ENCODE assay signal across 21 cellular contexts in genomic region chr10:57706576-57707299, GRCh38.
DNase-seq lines count a peak whose midpoint lies in the region; ATAC-seq and TF ChIP-seq lines count a peak whose summit lies in the region.
"Had no signal": no experiment of that assay in that cellular context is flagged by ENCODE, and none has a peak within 500 bp of the region (broad histone marks: within the 10 kb centered on the region; RNA-seq: fewer than 3 reads in every experiment).

No MANE protein-coding gene starts in this region.

- no peaks in the 10 kb centered on the region for H3F3A ChIP-seq in GM23338 (replicated peaks; ENCODE audit: low read depth)

- no peak overlapping the region; the same call in 1 of the 2 replicates for H3K27ac Mint-ChIP-seq in GM23338
- H3K27ac Mint-ChIP-seq: CD4-positive, CD25-positive, alpha-beta regulatory T cell; CD8-positive, alpha-beta memory T cell; IgD-negative memory B cell had no signal

- no peak overlapping the region; the same call in 2 of the 3 replicates for H3K4me3 Mint-ChIP-seq in GM23338
- H3K4me3 Mint-ChIP-seq: CD4-positive, CD25-positive, alpha-beta regulatory T cell; CD8-positive, alpha-beta memory T cell; IgD-negative memory B cell had no signal

- peak overlapping the region; percentile 42 for H3K4me2 ChIP-seq in GM23338

- peak; percentile 94 for ATAC-seq in GM23338
- ATAC-seq: GM12878, HepG2 had no signal

- peaks cover 24% of the 10 kb centered on the region; the same call in 2 of the 3 replicates for H3K4me1 Mint-ChIP-seq in GM23338
- H3K4me1 Mint-ChIP-seq: CD4-positive, CD25-positive, alpha-beta regulatory T cell; CD8-positive, alpha-beta memory T cell; IgD-negative memory B cell had no signal

- no peak overlapping the region for H2AFZ ChIP-seq in GM23338
- H2AFZ ChIP-seq: GM23248 had no signal

- no peaks in the 10 kb centered on the region for H3K9me3 Mint-ChIP-seq in GM23338

- no peaks in the 10 kb centered on the region for H3K79me2 ChIP-seq in GM23338 (replicated peaks; ENCODE audit: insufficient read depth)

- DNase-seq in GM23338 (ENCODE audit: low spot score): peak; percentile 68
- no peak for DNase-seq in NCI-H2029 treated with DMSO at 0.1 percent for 48 hours (lab: John Stamatoyannopoulos, UW)
- no peak for DNase-seq in T-helper 2 cell
- no peak for DNase-seq in tibial artery
- DNase-seq: ACHN; BE2C; C1 segment of cervical spinal cord; Caco-2; CD4-positive, CD25-positive, alpha-beta regulatory T cell; CD8-positive, alpha-beta memory T cell; DMS79; GM23248; H7; Karpas-422; KBM-7 had no signal

- H3K36me3 ChIP-seq in GM23338 (ENCODE audit: insufficient read depth): no peaks in the 10 kb centered on the region
- H3K36me3 ChIP-seq in HUES64 (ENCODE audit: insufficient read depth, low read length): no peaks in the 10 kb centered on the region
- H3K36me3 ChIP-seq in iPS-20b (ENCODE audit: insufficient read depth, low read depth, low read length): no peaks in the 10 kb centered on the region
- H3K36me3 ChIP-seq in tibial artery: no peaks in the 10 kb centered on the region
- H3K36me3 ChIP-seq: BE2C had no signal

- H3K27me3 ChIP-seq in GM23338 (ENCODE audit: insufficient read depth) (no peaks in the 10 kb centered on the region), HUES64 (ENCODE audit: insufficient read depth, low read length) (no peaks in the 10 kb centered on the region), iPS-20b (ENCODE audit: insufficient read depth, low read length) (no peaks in the 10 kb centered on the region), tibial artery (no peaks in the 10 kb centered on the region)
- H3K27me3 ChIP-seq: BE2C had no signal

- H4K20me1 ChIP-seq in GM23338 (replicated peaks; ENCODE audit: insufficient read depth): no peaks in the 10 kb centered on the region

- H3K9ac ChIP-seq in HUES64 (ENCODE audit: low read depth, low read length) (no peak overlapping the region), iPS-20b (ENCODE audit: low read depth, low read length) (no peak overlapping the region)
- H3K9ac ChIP-seq: GM23248 had no signal

- peak overlapping the region; percentile 14; the same call in 1 of the 2 replicates for H3K4me3 ChIP-seq in GM23338
- H3K4me3 ChIP-seq in HUES64 (ENCODE audit: low read length): no peak overlapping the region
- peak overlapping the region; percentile 40; the same call in 1 of the 2 replicates for H3K4me3 ChIP-seq in iPS-20b (ENCODE audit: low read length)
- no peak overlapping the region for H3K4me3 ChIP-seq in tibial artery
- H3K4me3 ChIP-seq: GM12878, GM23248 had no signal

- no peaks in the 10 kb centered on the region for H3K27me3 Mint-ChIP-seq in GM23338 (ENCODE audit: insufficient read depth, low read depth, poor library complexity)
- H3K27me3 Mint-ChIP-seq: CD4-positive, CD25-positive, alpha-beta regulatory T cell; CD8-positive, alpha-beta memory T cell; IgD-negative memory B cell had no signal

- H3K4me1 ChIP-seq in GM23338 (ENCODE audit: insufficient read depth): peaks cover 23% of the 10 kb centered on the region
- H3K4me1 ChIP-seq in HUES64 (ENCODE audit: insufficient read depth, low read length): peaks cover 20% of the 10 kb centered on the region
- H3K4me1 ChIP-seq in iPS-20b (ENCODE audit: insufficient read depth, low read length): peaks cover 15% of the 10 kb centered on the region
- H3K4me1 ChIP-seq in tibial artery: peaks cover 0 to 14% (median 5%) of the 10 kb centered on the region in 4 donors
- H3K4me1 ChIP-seq: BE2C had no signal

- TF ChIP-seq CTCF in GM23338 (conservative IDR thresholded peaks at IDR 0.05; ENCODE audit: low read depth in 2 of 2) (no peak), tibial artery (IDR thresholded peaks at IDR 0.05) (no peak)

- H3K9me3 ChIP-seq in HUES64 (ENCODE audit: insufficient read depth, low read depth, low read length) (no peaks in the 10 kb centered on the region), iPS-20b (ENCODE audit: insufficient read depth, low read depth, low read length) (no peaks in the 10 kb centered on the region), tibial artery (no peaks in the 10 kb centered on the region)
- H3K9me3 ChIP-seq: BE2C, Caco-2 had no signal

- 64% methylated on average over 5 of the region's 5 CpGs for WGBS in HUES64

- H3K36me3 Mint-ChIP-seq in GM23338 (ENCODE audit: low read depth): no peaks in the 10 kb centered on the region
- H3K36me3 Mint-ChIP-seq: CD4-positive, CD25-positive, alpha-beta regulatory T cell; IgD-negative memory B cell had no signal

- H3K27ac ChIP-seq in GM23338 (ENCODE audit: low read depth) (no peak overlapping the region), HUES64 (ENCODE audit: low read depth, low read length) (0 out of 2 replicates have a peak overlapping the region, but pooled peaks have one; percentile 48), iPS-20b (ENCODE audit: low read length) (no peak overlapping the region), tibial artery (no peak overlapping the region)
- H3K27ac ChIP-seq: GM23248, HL-60 had no signal

- H3K9me2 ChIP-seq in GM23338 (ENCODE audit: insufficient read depth): no peaks in the 10 kb centered on the region

- intact Hi-C loops in tibial artery (cut with DNase I; ENCODE audit: low total_unique reads): no loop called here

TF ChIP-seq in GM23338, 12 proteins besides CTCF, POLR2A, EP300 and RAD21:
- TF ChIP-seq ZNF462 (CRISPR knock-in tag; IDR thresholded peaks at IDR 0.05): peak; percentile 17; the same call in 1 of the 2 replicates
- TF ChIP-seq JUNB (IDR thresholded peaks at IDR 0.05; ENCODE audit: unreplicated experiment): no peak
- TF ChIP-seq STAT1 (IDR thresholded peaks at IDR 0.05; ENCODE audit: unreplicated experiment): no peak
- no peak for TF ChIP-seq CREB1 (CRISPR knock-in tag; IDR thresholded peaks at IDR 0.05; ENCODE audit: low read depth)
- no peak for TF ChIP-seq ETS1 (IDR thresholded peaks at IDR 0.05)
TF ChIP-seq in GM23338: peak in this region for 1.

Comparison
In these comparisons a context has a peak if more than half of its experiments do, and no peak if none do; other contexts are left out.
1. H3K4me3 ChIP-seq: peak in GM23338 (single experiment) and iPS-20b (single experiment); none in HUES64 (single experiment) and tibial artery (0 of 2).